26 cellular contexts compared by ENCODE assay signal in the genomic region with DNA sequence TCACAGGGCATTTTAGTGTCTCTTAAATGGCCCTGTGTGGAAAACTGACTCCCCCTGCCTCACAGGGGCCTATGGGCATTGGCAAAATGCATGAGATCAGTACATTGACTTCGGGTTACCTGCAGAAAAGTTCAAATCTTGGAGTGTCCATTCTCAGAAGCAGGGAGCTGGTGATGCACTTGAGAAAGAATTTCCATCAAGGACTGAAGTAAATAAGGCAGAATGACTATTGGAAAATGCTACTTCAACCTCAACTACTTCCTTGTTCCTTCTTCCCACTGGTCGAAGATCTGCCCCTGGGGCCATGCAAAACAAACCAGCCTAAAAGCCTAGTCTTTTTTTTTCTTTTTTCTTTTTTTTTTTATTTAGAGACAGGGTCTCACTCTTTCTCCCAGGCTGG. TPM values are rescaled to one million over a fixed set of nuclear protein-coding genes. Genes with fewer than 3 reads are reported as not detected.
DNase-seq lines count a peak whose midpoint lies in the region; ATAC-seq and TF ChIP-seq lines count a peak whose summit lies in the region.
"Had no signal": no experiment of that assay in that cellular context is flagged by ENCODE, and none has a peak within 500 bp of the region (broad histone marks: within the 10 kb centered on the region; RNA-seq: fewer than 3 reads in every experiment).

No MANE protein-coding gene starts in this region.

- no peak overlapping the region for H3K4me3 Mint-ChIP-seq in activated CD4-positive, alpha-beta T cell treated with anti-CD3 and anti-CD28 coated beads, Interleukin-2, amount 10 ng/mL, durations not matched to agents 7 days and 5 days
- H3K4me3 Mint-ChIP-seq in activated CD4-positive, alpha-beta T cell treated with anti-CD3 and anti-CD28 coated beads, Interleukin-2, amount 10 ng/mL, durations not matched to agents 24 days and 14 days: no peak overlapping the region
- no peak overlapping the region for H3K4me3 Mint-ChIP-seq in stimulated activated memory B cell treated with anti-CD40 and anti-IgM and Interleukin-4, amounts not matched to agents 10 μg/mL and 1 μg/mL and 100 μg/mL, for 72 hours
- H3K4me3 Mint-ChIP-seq: activated CD4-positive, alpha-beta T cell treated with anti-CD3 and anti-CD28 coated beads for 36 hours; activated CD8-positive, alpha-beta memory T cell treated with anti-CD3 and anti-CD28 coated beads, Interleukin-2, amount 10 ng/mL, durations not matched to agents 7 days and 5 days; activated T-helper 1 cell treated with anti-CD3 and anti-CD28 coated beads, Interleukin-12 subunit alpha, Interleukin-12 subunit beta, Interleukin-2, Interleukin-4 antibody, amounts not matched to agents 30 ng/mL and 10 ng/mL and 1 ng/mL, durations not matched to agents 14 hours and 24 hours and 36 hours had no signal

- ATAC-seq in stimulated activated memory B cell treated with anti-CD40 and anti-IgM and Interleukin-4, amounts not matched to agents 10 μg/mL and 1 μg/mL and 100 μg/mL, for 72 hours: no peak
- ATAC-seq in GM21825 (IDR thresholded peaks at IDR 0.05; ENCODE audit: unreplicated experiment): no peak
- ATAC-seq: activated CD4-positive, alpha-beta T cell treated with anti-CD3 and anti-CD28 coated beads for 36 hours; activated CD8-positive, alpha-beta memory T cell treated with anti-CD3 and anti-CD28 coated beads, Interleukin-2, amount 10 ng/mL, durations not matched to agents 7 days and 5 days; activated naive CD4-positive, alpha-beta T cell treated with anti-CD3 and anti-CD28 coated beads, Interleukin-2, amount 50 U/mL, for 72 hours had no signal

- H3K4me3 ChIP-seq in PC-9: no peak overlapping the region
- H3K4me3 ChIP-seq: HAP-1, sigmoid colon had no signal

- BruUV-seq in PC-9 (replicated peaks; lab: Mats Ljungman, UMichigan): no TSS peak

- no peak for TF ChIP-seq CTCF in PC-9 (conservative IDR thresholded peaks at IDR 0.05)

- no peaks in the 10 kb centered on the region for H3K9me2 ChIP-seq in PC-9 (ENCODE audit: insufficient read depth)

- H3K9me3 ChIP-seq in PC-9 (ENCODE audit: insufficient read depth, low read depth): no peaks in the 10 kb centered on the region
- H3K9me3 ChIP-seq: HAP-1, sigmoid colon had no signal

- DNase-seq in activated CD4-positive, alpha-beta T cell treated with anti-CD3 and anti-CD28 coated beads, Interleukin-2, amount 10 ng/mL, durations not matched to agents 7 days and 5 days: no peak
- no peak for DNase-seq in activated CD4-positive, alpha-beta T cell treated with anti-CD3 and anti-CD28 coated beads, Interleukin-2, amount 10 ng/mL, durations not matched to agents 24 days and 14 days
- DNase-seq in PC-9 (peak in 1 of 2 experiments; percentile 85), kidney tubule cell (ENCODE audit: low spot score) (peak; percentile 52), NCI-H526 treated with DMSO at 0.1 percent for 48 hours (lab: John Stamatoyannopoulos, UW) (no peak), NCI-H1436 treated with DMSO at 0.1 percent for 48 hours (lab: John Stamatoyannopoulos, UW) (no peak)
- DNase-seq: activated CD4-positive, alpha-beta T cell treated with anti-CD3 and anti-CD28 coated beads for 36 hours; activated CD8-positive, alpha-beta memory T cell treated with anti-CD3 and anti-CD28 coated beads, Interleukin-2, amount 10 ng/mL, durations not matched to agents 7 days and 5 days; cerebellar nuclear complex; foreskin fibroblast; hippocampal formation; Karpas-422; NCI-H1694 treated with DMSO at 0.1 percent for 48 hours; NCI-H526; sigmoid colon; stimulated activated CD4-positive, alpha-beta T cell treated with anti-CD3 and anti-CD28 coated beads, Interleukin-15, amount 100 ng/mL, for 24 hours had no signal

- H3K4me1 Mint-ChIP-seq in activated CD4-positive, alpha-beta T cell treated with anti-CD3 and anti-CD28 coated beads, Interleukin-2, amount 10 ng/mL, durations not matched to agents 7 days and 5 days: peaks cover 37% of the 10 kb centered on the region
- peaks cover 36% of the 10 kb centered on the region for H3K4me1 Mint-ChIP-seq in activated CD4-positive, alpha-beta T cell treated with anti-CD3 and anti-CD28 coated beads, Interleukin-2, amount 10 ng/mL, durations not matched to agents 24 days and 14 days
- peaks cover 55% of the 10 kb centered on the region for H3K4me1 Mint-ChIP-seq in stimulated activated memory B cell treated with anti-CD40 and anti-IgM and Interleukin-4, amounts not matched to agents 10 μg/mL and 1 μg/mL and 100 μg/mL, for 72 hours

- peaks cover 20% of the 10 kb centered on the region for H3K4me1 ChIP-seq in PC-9 (replicated peaks; ENCODE audit: insufficient read depth)

- peaks cover 12% of the 10 kb centered on the region; the same call in 1 of the 2 replicates for H3F3A ChIP-seq in PC-9 (ENCODE audit: insufficient read depth, low read depth)

- H3K4me2 ChIP-seq in PC-9: peak overlapping the region; percentile 17

- no peaks in the 10 kb centered on the region for H3K36me3 Mint-ChIP-seq in activated CD4-positive, alpha-beta T cell treated with anti-CD3 and anti-CD28 coated beads, Interleukin-2, amount 10 ng/mL, durations not matched to agents 7 days and 5 days (ENCODE audit: low read depth)
- H3K36me3 Mint-ChIP-seq in activated CD4-positive, alpha-beta T cell treated with anti-CD3 and anti-CD28 coated beads, Interleukin-2, amount 10 ng/mL, durations not matched to agents 24 days and 14 days (ENCODE audit: low read depth): no peaks in the 10 kb centered on the region
- H3K36me3 Mint-ChIP-seq in stimulated activated memory B cell treated with anti-CD40 and anti-IgM and Interleukin-4, amounts not matched to agents 10 μg/mL and 1 μg/mL and 100 μg/mL, for 72 hours: no peaks in the 10 kb centered on the region
- H3K36me3 Mint-ChIP-seq: activated CD8-positive, alpha-beta memory T cell treated with anti-CD3 and anti-CD28 coated beads, Interleukin-2, amount 10 ng/mL, durations not matched to agents 7 days and 5 days; activated naive CD4-positive, alpha-beta T cell treated with anti-CD3 and anti-CD28 coated beads, Interleukin-2, amount 50 U/mL, for 72 hours had no signal

- no peaks in the 10 kb centered on the region for H3K9me3 Mint-ChIP-seq in activated CD4-positive, alpha-beta T cell treated with anti-CD3 and anti-CD28 coated beads, Interleukin-2, amount 10 ng/mL, durations not matched to agents 7 days and 5 days
- H3K9me3 Mint-ChIP-seq in activated CD4-positive, alpha-beta T cell treated with anti-CD3 and anti-CD28 coated beads, Interleukin-2, amount 10 ng/mL, durations not matched to agents 24 days and 14 days: no peaks in the 10 kb centered on the region
- H3K9me3 Mint-ChIP-seq in stimulated activated memory B cell treated with anti-CD40 and anti-IgM and Interleukin-4, amounts not matched to agents 10 μg/mL and 1 μg/mL and 100 μg/mL, for 72 hours: no peaks in the 10 kb centered on the region
- H3K9me3 Mint-ChIP-seq: activated naive CD4-positive, alpha-beta T cell treated with anti-CD3 and anti-CD28 coated beads, Interleukin-2, amount 50 U/mL, for 72 hours; activated T-helper 1 cell treated with anti-CD3 and anti-CD28 coated beads, Interleukin-12 subunit alpha, Interleukin-12 subunit beta, Interleukin-2, Interleukin-4 antibody, amounts not matched to agents 30 ng/mL and 10 ng/mL and 1 ng/mL, durations not matched to agents 14 hours and 24 hours and 36 hours had no signal

- CTCF ChIA-PET in activated CD4-positive, alpha-beta T cell treated with anti-CD3 and anti-CD28 coated beads, Interleukin-2, amount 10 ng/mL, durations not matched to agents 7 days and 5 days (lab: Charles Lee): interaction anchor here (0.7 to 1.6 kb wide), 3 partner anchors 9 to 327 kb away, joined by 3 to 4 read pairs (median 3); no protein-coding TSS in a partner anchor
- CTCF ChIA-PET in PC-9 (lab: Charles Lee): no interaction called here

- POLR2A ChIA-PET in activated CD4-positive, alpha-beta T cell treated with anti-CD3 and anti-CD28 coated beads, Interleukin-2, amount 10 ng/mL, durations not matched to agents 7 days and 5 days (lab: Charles Lee): no interaction called here
- POLR2A ChIA-PET in PC-9 (lab: Charles Lee; ENCODE audit: unreplicated experiment): interaction anchor here (0.8 kb wide), 1 partner anchor 171 kb away, joined by 6 read pairs; no protein-coding TSS in a partner anchor

- H3K79me2 ChIP-seq in PC-9 (ENCODE audit: low read depth): no peaks in the 10 kb centered on the region

- no peaks in the 10 kb centered on the region for H4K20me1 ChIP-seq in PC-9 (ENCODE audit: insufficient read depth)

- H3K27me3 Mint-ChIP-seq in activated CD4-positive, alpha-beta T cell treated with anti-CD3 and anti-CD28 coated beads, Interleukin-2, amount 10 ng/mL, durations not matched to agents 7 days and 5 days: peaks cover 3% of the 10 kb centered on the region
- H3K27me3 Mint-ChIP-seq in activated CD4-positive, alpha-beta T cell treated with anti-CD3 and anti-CD28 coated beads, Interleukin-2, amount 10 ng/mL, durations not matched to agents 24 days and 14 days: peaks cover 2% of the 10 kb centered on the region
- no peaks in the 10 kb centered on the region for H3K27me3 Mint-ChIP-seq in stimulated activated memory B cell treated with anti-CD40 and anti-IgM and Interleukin-4, amounts not matched to agents 10 μg/mL and 1 μg/mL and 100 μg/mL, for 72 hours
- H3K27me3 Mint-ChIP-seq: activated CD4-positive, alpha-beta T cell treated with anti-CD3 and anti-CD28 coated beads for 36 hours had no signal

- no peak overlapping the region for H2AFZ ChIP-seq in PC-9

- no peaks in the 10 kb centered on the region for H3K27me3 ChIP-seq in PC-9 (ENCODE audit: insufficient read depth, low read depth)
- H3K27me3 ChIP-seq: sigmoid colon had no signal

- intact Hi-C loops in activated CD4-positive, alpha-beta T cell treated with anti-CD3 and anti-CD28 coated beads, Interleukin-2, amount 10 ng/mL, durations not matched to agents 24 days and 14 days (cut with micrococcal nuclease): no loop called here
- intact Hi-C loops in PC-9 (cut with micrococcal nuclease; ENCODE audit: unreplicated experiment): no loop called here

- peak overlapping the region; percentile 71 for H3K27ac ChIP-seq in PC-9
- H3K27ac ChIP-seq: epithelial cell of prostate, sigmoid colon had no signal

- peak overlapping the region; percentile 62 for H3K27ac Mint-ChIP-seq in activated CD4-positive, alpha-beta T cell treated with anti-CD3 and anti-CD28 coated beads, Interleukin-2, amount 10 ng/mL, durations not matched to agents 7 days and 5 days
- H3K27ac Mint-ChIP-seq in activated CD4-positive, alpha-beta T cell treated with anti-CD3 and anti-CD28 coated beads, Interleukin-2, amount 10 ng/mL, durations not matched to agents 24 days and 14 days: no peak overlapping the region
- H3K27ac Mint-ChIP-seq in stimulated activated memory B cell treated with anti-CD40 and anti-IgM and Interleukin-4, amounts not matched to agents 10 μg/mL and 1 μg/mL and 100 μg/mL, for 72 hours: peak overlapping the region; percentile 79
- H3K27ac Mint-ChIP-seq: activated CD4-positive, alpha-beta T cell treated with anti-CD3 and anti-CD28 coated beads for 36 hours; activated CD8-positive, alpha-beta memory T cell treated with anti-CD3 and anti-CD28 coated beads, Interleukin-2, amount 10 ng/mL, durations not matched to agents 7 days and 5 days; activated naive CD4-positive, alpha-beta T cell treated with anti-CD3 and anti-CD28 coated beads, Interleukin-2, amount 50 U/mL, for 72 hours; activated T-helper 1 cell treated with anti-CD3 and anti-CD28 coated beads, Interleukin-12 subunit alpha, Interleukin-12 subunit beta, Interleukin-2, Interleukin-4 antibody, amounts not matched to agents 30 ng/mL and 10 ng/mL and 1 ng/mL, durations not matched to agents 14 hours and 24 hours and 36 hours had no signal

- no peaks in the 10 kb centered on the region for H3K36me3 ChIP-seq in PC-9 (ENCODE audit: low read depth)
- H3K36me3 ChIP-seq: HAP-1, sigmoid colon had no signal

RNA-seq across cellular contexts. Expression of a gene that starts 13.8 kb away (rescaled TPM):
- total RNA-seq in activated CD4-positive, alpha-beta T cell treated with anti-CD3 and anti-CD28 coated beads, Interleukin-2, amount 10 ng/mL, durations not matched to agents 7 days and 5 days: 1 to 10 TPM in 1 of 2 experiments, under 1 TPM in 1; 0.89 to 1.5 TPM
- total RNA-seq in activated CD4-positive, alpha-beta T cell treated with anti-CD3 and anti-CD28 coated beads, Interleukin-2, amount 10 ng/mL, durations not matched to agents 24 days and 14 days: 0.69 and 0.84 TPM in 2 replicates
- total RNA-seq in PC-9 (2021): 0.35 and 0.55 TPM in 2 replicates
- total RNA-seq: activated CD8-positive, alpha-beta memory T cell treated with anti-CD3 and anti-CD28 coated beads, Interleukin-2, amount 10 ng/mL, durations not matched to agents 7 days and 5 days; astrocyte; lung microvascular endothelial cell had no signal

RNA-seq across cellular contexts. Expression of a gene that starts 21.5 kb away (rescaled TPM):
- total RNA-seq in activated CD4-positive, alpha-beta T cell treated with anti-CD3 and anti-CD28 coated beads, Interleukin-2, amount 10 ng/mL, durations not matched to agents 7 days and 5 days: not detected
- not detected in 2 replicates for total RNA-seq in activated CD4-positive, alpha-beta T cell treated with anti-CD3 and anti-CD28 coated beads, Interleukin-2, amount 10 ng/mL, durations not matched to agents 24 days and 14 days
- total RNA-seq in PC-9 (2021): not detected in 2 replicates
- total RNA-seq: activated CD4-positive, alpha-beta T cell treated with anti-CD3 and anti-CD28 coated beads for 36 hours; activated CD8-positive, alpha-beta memory T cell treated with anti-CD3 and anti-CD28 coated beads, Interleukin-2, amount 10 ng/mL, durations not matched to agents 7 days and 5 days; activated naive CD4-positive, alpha-beta T cell treated with anti-CD3 and anti-CD28 coated beads, Interleukin-2, amount 50 U/mL, for 72 hours; activated T-helper 1 cell treated with anti-CD3 and anti-CD28 coated beads, Interleukin-12 subunit alpha, Interleukin-12 subunit beta, Interleukin-2, Interleukin-4 antibody, amounts not matched to agents 30 ng/mL and 10 ng/mL and 1 ng/mL, durations not matched to agents 14 hours and 24 hours and 36 hours; astrocyte; lung microvascular endothelial cell; osteoblast; sigmoid colon; urinary bladder had no signal

RNA-seq across cellular contexts. Expression of a gene that starts 21.6 kb away (rescaled TPM):
- total RNA-seq in activated CD4-positive, alpha-beta T cell treated with anti-CD3 and anti-CD28 coated beads, Interleukin-2, amount 10 ng/mL, durations not matched to agents 7 days and 5 days: 100 to 1,000 TPM; 152 TPM
- total RNA-seq in activated CD4-positive, alpha-beta T cell treated with anti-CD3 and anti-CD28 coated beads, Interleukin-2, amount 10 ng/mL, durations not matched to agents 24 days and 14 days: 65.7 and 65.8 TPM in 2 replicates
- total RNA-seq in PC-9 (2021): 51.1 and 68.1 TPM in 2 replicates

RNA-seq across cellular contexts. Expression of a gene that starts 30.6 kb away (rescaled TPM):
- total RNA-seq in activated CD4-positive, alpha-beta T cell treated with anti-CD3 and anti-CD28 coated beads, Interleukin-2, amount 10 ng/mL, durations not matched to agents 7 days and 5 days: 10 to 100 TPM; 55.4 to 63.1 TPM
- total RNA-seq in activated CD4-positive, alpha-beta T cell treated with anti-CD3 and anti-CD28 coated beads, Interleukin-2, amount 10 ng/mL, durations not matched to agents 24 days and 14 days: 22.1 and 22.7 TPM in 2 replicates
- 39.9 and 50.4 TPM in 2 replicates for total RNA-seq in PC-9 (2021)

RNA-seq across cellular contexts. Expression of a gene that starts 31.6 kb away (rescaled TPM):
- 10 to 100 TPM; 88.4 to 94.9 TPM for total RNA-seq in activated CD4-positive, alpha-beta T cell treated with anti-CD3 and anti-CD28 coated beads, Interleukin-2, amount 10 ng/mL, durations not matched to agents 7 days and 5 days
- total RNA-seq in activated CD4-positive, alpha-beta T cell treated with anti-CD3 and anti-CD28 coated beads, Interleukin-2, amount 10 ng/mL, durations not matched to agents 24 days and 14 days: 199 and 204 TPM in 2 replicates
- 93.2 and 130 TPM in 2 replicates for total RNA-seq in PC-9 (2021)
